In genomic region chr15:56028430-56028829, GRCh38 we compare ENCODE assay signal across 16 cellular contexts. TPM values are rescaled to one million over a fixed set of nuclear protein-coding genes. Genes with fewer than 3 reads are reported as not detected.
DNase-seq lines count a peak whose midpoint lies in the region; ATAC-seq, FAIRE-seq and TF ChIP-seq lines count a peak whose summit lies in the region.
"Had no signal": no experiment of that assay in that cellular context is flagged by ENCODE, and none has a peak within 500 bp of the region (broad histone marks: within the 10 kb centered on the region; RNA-seq: fewer than 3 reads in every experiment).

No MANE protein-coding gene starts in this region.

- H3K27ac ChIP-seq in A549 (no peak overlapping the region), mammary epithelial cell (ENCODE audit: insufficient read depth, low read depth, low read length) (peak overlapping the region; percentile 45), esophagus muscularis mucosa (replicated peaks in 1 of 4) (no peak overlapping the region), trophoblast cell (ENCODE audit: low read depth, low read length) (no peak overlapping the region), PC-3 (ENCODE audit: low read length) (no peak overlapping the region)

- 31% methylated on average over 2 of the region's 2 CpGs for WGBS in A549 (ENCODE audit: missing lambda C conversion rate)
- 31% methylated on average over 2 of the region's 2 CpGs for WGBS in mammary epithelial cell (ENCODE audit: low coverage, missing lambda C conversion rate)
- WGBS in esophagus muscularis mucosa: 93% methylated on average over 2 of the region's 2 CpGs
- WGBS in trophoblast cell (ENCODE audit: extremely low coverage, insufficient coverage, insufficient read length): no CpG with 5 or more reads among the region's 2 CpGs

- BruUV-seq in mammary epithelial cell (replicated peaks; lab: Mats Ljungman, UMichigan) (no TSS peak), PC-3 (replicated peaks; lab: Mats Ljungman, UMichigan) (no TSS peak)

- no peak overlapping the region for H2BK12ac ChIP-seq in trophoblast cell (ENCODE audit: low read length)

- dilution Hi-C loops in mammary epithelial cell (cut with HindIII; ENCODE audit: low sequenced_read_pairs): no loop called here

- H2BK5ac ChIP-seq in trophoblast cell (ENCODE audit: low read depth, low read length, poor library complexity): no peak overlapping the region

- intact Hi-C loops in mammary epithelial cell (cut with micrococcal nuclease) (no loop called here), esophagus muscularis mucosa (cut with DNase I) (no loop called here), PC-3 (cut with micrococcal nuclease) (no loop called here)

- no peak overlapping the region for H3K9ac ChIP-seq in mammary epithelial cell (ENCODE audit: insufficient read depth, low read length)
- no peak overlapping the region for H3K9ac ChIP-seq in trophoblast cell (ENCODE audit: low read length)
- H3K9ac ChIP-seq in PC-3 (ENCODE audit: low read length): no peak overlapping the region

- H4K8ac ChIP-seq in trophoblast cell (ENCODE audit: low read depth, low read length): no peak overlapping the region

- H3K4me3 ChIP-seq in A549: no peak overlapping the region
- no peak overlapping the region for H3K4me3 ChIP-seq in mammary epithelial cell (replicated peaks in 1 of 3; ENCODE audit: insufficient read depth in 1 of 3, low read depth in 2 of 3, low read length in 3 of 3)
- H3K4me3 ChIP-seq in esophagus muscularis mucosa: no peak overlapping the region
- no peak overlapping the region for H3K4me3 ChIP-seq in trophoblast cell (ENCODE audit: low read depth, low read length)
- H3K4me3 ChIP-seq in foreskin fibroblast (ENCODE audit: low read depth in 1 of 2, low read length in 2 of 2): no peak overlapping the region
- no peak overlapping the region for H3K4me3 ChIP-seq in PC-3 (ENCODE audit: low read length)
- H3K4me3 ChIP-seq: HAP-1 had no signal

- H4K12ac ChIP-seq in trophoblast cell (ENCODE audit: low read depth, low read length): no peak overlapping the region

- no peaks in the 10 kb centered on the region for H3K9me2 ChIP-seq in PC-3 (replicated peaks; ENCODE audit: low read length)

- TF ChIP-seq EP300 in A549 (IDR thresholded peaks at IDR 0.05) (no peak), esophagus muscularis mucosa (IDR thresholded peaks at IDR 0.05) (no peak)

- H3K79me2 ChIP-seq in mammary epithelial cell (ENCODE audit: insufficient read depth, low read length) (no peaks in the 10 kb centered on the region), trophoblast cell (ENCODE audit: control insufficient read depth, insufficient read depth, low read length, poor library complexity) (no peaks in the 10 kb centered on the region), PC-3 (ENCODE audit: low read length) (no peaks in the 10 kb centered on the region)

- FAIRE-seq in A549 (lab: Jason Lieb, UNC): peak; percentile 43
- FAIRE-seq: GM19239, H1 had no signal

- H2AFZ ChIP-seq in mammary epithelial cell (ENCODE audit: low read depth, low read length) (peak overlapping the region; percentile 31), trophoblast cell (ENCODE audit: insufficient read depth, low read length, poor library complexity) (no peak overlapping the region), PC-3 (ENCODE audit: low read length) (no peak overlapping the region)

- in situ Hi-C loops in mammary epithelial cell (cut with MboI; ENCODE audit: low sequenced_read_pairs in 2 of 2): no loop called here

- no peak for TF ChIP-seq RAD21 in A549 (conservative IDR thresholded peaks at IDR 0.05 in 1 of 2, IDR thresholded peaks at IDR 0.05 in 1 of 2)

- H3K79me1 ChIP-seq in trophoblast cell (ENCODE audit: low read length): no peaks in the 10 kb centered on the region

- CTCF ChIA-PET in A549 (lab: Yijun Ruan, JAX): interaction anchor here (1.1 to 3.8 kb wide), 3 partner anchors 9 to 26 kb away, joined by 3 to 11 read pairs (median 9); no protein-coding TSS in a partner anchor
- CTCF ChIA-PET in mammary epithelial cell (lab: Charles Lee; ENCODE audit: low non-redundant PET): no interaction called here
- CTCF ChIA-PET in PC-3 (lab: Charles Lee): no interaction called here

- POLR2A ChIA-PET in A549 (lab: Yijun Ruan, JAX): no interaction called here
- POLR2A ChIA-PET in PC-3 (lab: Charles Lee; ENCODE audit: unreplicated experiment): no interaction called here

- no peak for DNase-seq in A549 (ENCODE audit: low read depth in 1 of 2, low spot score in 1 of 2)
- DNase-seq in mammary epithelial cell: peak; percentile 42
- peak; percentile 19 for DNase-seq in esophagus muscularis mucosa (ENCODE audit: extremely low spot score)
- DNase-seq in trophoblast cell: peak; percentile 16 to 79
- no peak for DNase-seq in foreskin fibroblast
- no peak for DNase-seq in PC-3
- DNase-seq: 8988T; C1 segment of cervical spinal cord; CD4-positive, alpha-beta T cell; DMS53; GF-D8; IMR-90 had no signal

- no peaks in the 10 kb centered on the region for H3F3A ChIP-seq in PC-3 (ENCODE audit: low read length, unreplicated experiment)

- ATAC-seq in A549: 0 out of 6 replicates have a peak, but pooled peaks have one; percentile 13 to 32
- no peak for ATAC-seq in PC-3
- ATAC-seq in SK-N-SH treated with all-trans-retinoic acid at 6 μM for 48 hours: no peak

- no peaks in the 10 kb centered on the region for H3K36me3 ChIP-seq in mammary epithelial cell (ENCODE audit: insufficient read depth, low read length)
- H3K36me3 ChIP-seq in esophagus muscularis mucosa: no peaks in the 10 kb centered on the region
- no peaks in the 10 kb centered on the region for H3K36me3 ChIP-seq in trophoblast cell (ENCODE audit: control insufficient read depth in 1 of 2, insufficient read depth in 2 of 2, low read length in 2 of 2)
- no peaks in the 10 kb centered on the region for H3K36me3 ChIP-seq in PC-3 (ENCODE audit: low read depth, low read length)
- H3K36me3 ChIP-seq: HAP-1 had no signal

- no peak overlapping the region for H2AK5ac ChIP-seq in trophoblast cell (ENCODE audit: low read length)

- TF ChIP-seq CTCF in A549 (IDR thresholded peaks at IDR 0.05) (no peak), mammary epithelial cell (conservative IDR thresholded peaks at IDR 0.05 in 1 of 2, IDR thresholded peaks at IDR 0.05 in 1 of 2; ENCODE audit: extremely low read depth in 1 of 2, insufficient read depth in 1 of 2, low read depth in 1 of 2, low read length in 2 of 2) (no peak), esophagus muscularis mucosa (IDR thresholded peaks at IDR 0.05) (no peak), foreskin fibroblast (IDR thresholded peaks at IDR 0.05; ENCODE audit: low read depth, low read length) (no peak), PC-3 (conservative IDR thresholded peaks at IDR 0.05; ENCODE audit: low read depth, low read length) (no peak)

- no peak overlapping the region for H3K14ac ChIP-seq in trophoblast cell (ENCODE audit: low read length)

- H3K27me3 ChIP-seq in mammary epithelial cell (ENCODE audit: insufficient read depth, low read length) (no peaks in the 10 kb centered on the region), esophagus muscularis mucosa (no peaks in the 10 kb centered on the region), trophoblast cell (ENCODE audit: insufficient read depth, low read length) (no peaks in the 10 kb centered on the region), PC-3 (ENCODE audit: low read length) (no peaks in the 10 kb centered on the region)

- H4K20me1 ChIP-seq in mammary epithelial cell (ENCODE audit: insufficient read depth, low read length): no peaks in the 10 kb centered on the region
- no peaks in the 10 kb centered on the region for H4K20me1 ChIP-seq in PC-3 (ENCODE audit: low read length)

- H3K23ac ChIP-seq in trophoblast cell (ENCODE audit: low read length): no peak overlapping the region

- H3K4me2 ChIP-seq in A549: no peak overlapping the region
- no peak overlapping the region for H3K4me2 ChIP-seq in mammary epithelial cell (ENCODE audit: insufficient read depth, low read depth, low read length)
- H3K4me2 ChIP-seq in trophoblast cell (ENCODE audit: low read length): no peak overlapping the region
- H3K4me2 ChIP-seq in PC-3 (ENCODE audit: low read length): no peak overlapping the region

- H3K18ac ChIP-seq in trophoblast cell (ENCODE audit: low read length): no peak overlapping the region

- no peak overlapping the region for H4K91ac ChIP-seq in trophoblast cell (ENCODE audit: low read depth, low read length)

- H3K4ac ChIP-seq in trophoblast cell (ENCODE audit: low read depth, low read length): no peak overlapping the region

- TF ChIP-seq POLR2A in A549 (IDR thresholded peaks at IDR 0.05; ENCODE audit: low read length) (no peak), esophagus muscularis mucosa (IDR thresholded peaks at IDR 0.05; ENCODE audit: low read depth) (no peak)

- H3K9me3 ChIP-seq in A549 (no peaks in the 10 kb centered on the region), mammary epithelial cell (replicated peaks; ENCODE audit: insufficient read depth, low read length) (no peaks in the 10 kb centered on the region), esophagus muscularis mucosa (no peaks in the 10 kb centered on the region), trophoblast cell (ENCODE audit: insufficient read depth, low read depth, low read length) (no peaks in the 10 kb centered on the region), PC-3 (ENCODE audit: low read length) (no peaks in the 10 kb centered on the region)
- H3K9me3 ChIP-seq: HAP-1 had no signal

- H3K4me1 ChIP-seq in A549 (peaks cover 5% of the 10 kb centered on the region; the same call in 1 of the 3 replicates), mammary epithelial cell (ENCODE audit: insufficient read depth, low read length) (no peaks in the 10 kb centered on the region), esophagus muscularis mucosa (no peaks in the 10 kb centered on the region), trophoblast cell (ENCODE audit: control insufficient read depth in 1 of 2, insufficient read depth in 2 of 2, low read length in 2 of 2) (peaks cover 0 to 3% of the 10 kb centered on the region in 2 experiments), PC-3 (ENCODE audit: insufficient read depth, low read length) (no peaks in the 10 kb centered on the region)
- H3K4me1 ChIP-seq: HAP-1 had no signal

- no peak overlapping the region for H2BK120ac ChIP-seq in trophoblast cell (ENCODE audit: insufficient read depth, low read length, poor library complexity)

TF ChIP-seq in A549, 52 proteins besides CTCF, POLR2A, EP300 and RAD21 (continues in another document):
- TF ChIP-seq EHMT2 (IDR thresholded peaks at IDR 0.05; ENCODE audit: low read depth): no peak

TF ChIP-seq in SK-N-SH treated with all-trans-retinoic acid at 6 μM for 48 hours, 23 proteins besides CTCF, POLR2A, EP300 and RAD21 (continues in another document):
- TF ChIP-seq TOX (CRISPR knock-in tag; IDR thresholded peaks at IDR 0.05; ENCODE audit: borderline replicate concordance): no peak

RNA-seq across cellular contexts. Expression of gene NEDD4, which starts 35.0 kb away (rescaled TPM):
- polyA plus RNA-seq in A549 (2011; rRNA removed) (62.9 and 78.8 TPM in 2 replicates), A549 (2017; fragmentation: RNase III; extraction: RNeasy Plus Mini Kit Qiagen cat#74134 plus additional on column Dnase treatment) (50.3 to 56.4 TPM (median 52.7 TPM) in 3 replicates), mammary epithelial cell (13.2 TPM)
- 17.2 and 19.2 TPM in 2 replicates for polyA plus RNA-seq in A549 (2012; cell fraction: cytosol; rRNA removed)
- polyA plus RNA-seq in A549 (2012; cell fraction: nucleus; rRNA removed): 12.6 and 19.9 TPM in 2 replicates
- polyA minus RNA-seq in A549 (2011; rRNA and poly(A)+ RNA removed): 41.5 and 47.6 TPM in 2 replicates
- total RNA-seq in mammary epithelial cell (10 to 100 TPM; 27.5 to 31.6 TPM), esophagus muscularis mucosa (10 to 100 TPM; 19.2 to 35.1 (median 23.1) TPM), PC-3 (2014; rRNA removed) (7.5 and 9.6 TPM in 2 replicates)
- 15.8 TPM for polyA minus RNA-seq in mammary epithelial cell
- 10.1 and 10.8 TPM in 2 replicates for polyA plus RNA-seq in trophoblast cell (2013)

Comparison
In these comparisons a context has a peak if more than half of its experiments do, and no peak if none do; other contexts are left out.
1. ATAC-seq: peak in A549 (2 of 2); none in PC-3 (single experiment) and SK-N-SH treated with all-trans-retinoic acid at 6 μM for 48 hours (single experiment).
2. DNase-seq: peak in mammary epithelial cell (single experiment), esophagus muscularis mucosa (single experiment) and trophoblast cell (2 of 2); none in A549 (0 of 2), foreskin fibroblast (0 of 2) and PC-3 (single experiment).